Comparison of ENCODE assay signal across 1 cellular context in genomic region chr12:106773286-106773685, GRCh38.
TF ChIP-seq lines count a peak whose summit lies in the region.

No MANE protein-coding gene starts in this region.

TF ChIP-seq in HepG2, 621 proteins besides CTCF, POLR2A, EP300 and RAD21 (continued from another document):
- TF ChIP-seq, protein P1, sequence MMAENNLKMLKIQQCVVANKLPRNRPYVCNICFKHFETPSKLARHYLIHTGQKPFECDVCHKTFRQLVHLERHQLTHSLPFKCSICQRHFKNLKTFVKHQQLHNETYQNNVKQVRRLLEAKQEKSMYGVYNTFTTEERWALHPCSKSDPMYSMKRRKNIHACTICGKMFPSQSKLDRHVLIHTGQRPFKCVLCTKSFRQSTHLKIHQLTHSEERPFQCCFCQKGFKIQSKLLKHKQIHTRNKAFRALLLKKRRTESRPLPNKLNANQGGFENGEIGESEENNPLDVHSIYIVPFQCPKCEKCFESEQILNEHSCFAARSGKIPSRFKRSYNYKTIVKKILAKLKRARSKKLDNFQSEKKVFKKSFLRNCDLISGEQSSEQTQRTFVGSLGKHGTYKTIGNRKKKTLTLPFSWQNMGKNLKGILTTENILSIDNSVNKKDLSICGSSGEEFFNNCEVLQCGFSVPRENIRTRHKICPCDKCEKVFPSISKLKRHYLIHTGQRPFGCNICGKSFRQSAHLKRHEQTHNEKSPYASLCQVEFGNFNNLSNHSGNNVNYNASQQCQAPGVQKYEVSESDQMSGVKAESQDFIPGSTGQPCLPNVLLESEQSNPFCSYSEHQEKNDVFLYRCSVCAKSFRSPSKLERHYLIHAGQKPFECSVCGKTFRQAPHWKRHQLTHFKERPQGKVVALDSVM (CRISPR knock-in tag; IDR thresholded peaks at IDR 0.05) = no peak
- no peak for TF ChIP-seq MZF1 (CRISPR knock-in tag; IDR thresholded peaks at IDR 0.05; ENCODE audit: borderline replicate concordance)
- TF ChIP-seq JDP2 (CRISPR knock-in tag; IDR thresholded peaks at IDR 0.05; ENCODE audit: borderline replicate concordance) = no peak
- TF ChIP-seq AKAP8 (CRISPR knock-in tag; IDR thresholded peaks at IDR 0.05) = no peak
- no peak for TF ChIP-seq ZNF576 (CRISPR knock-in tag; IDR thresholded peaks at IDR 0.05)
- no peak for TF ChIP-seq ESRRA (CRISPR knock-in tag; IDR thresholded peaks at IDR 0.05; ENCODE audit: low read depth)
- peak; percentile 85 for TF ChIP-seq ZBTB38 (CRISPR knock-in tag; IDR thresholded peaks at IDR 0.05)
- TF ChIP-seq ZNF749 (CRISPR knock-in tag; IDR thresholded peaks at IDR 0.05; ENCODE audit: borderline replicate concordance) = no peak
- no peak for TF ChIP-seq YY1 (IDR thresholded peaks at IDR 0.05; ENCODE audit: insufficient read depth, insufficient replicate concordance, low read depth, low read length)
- peak; percentile 69 for TF ChIP-seq ZNF629 (CRISPR knock-in tag; conservative IDR thresholded peaks at IDR 0.05)
- no peak for TF ChIP-seq LBX2 (CRISPR knock-in tag; IDR thresholded peaks at IDR 0.05; ENCODE audit: borderline replicate concordance)
- TF ChIP-seq CEBPG (CRISPR knock-in tag; IDR thresholded peaks at IDR 0.05) = no peak
- TF ChIP-seq, protein P2, sequence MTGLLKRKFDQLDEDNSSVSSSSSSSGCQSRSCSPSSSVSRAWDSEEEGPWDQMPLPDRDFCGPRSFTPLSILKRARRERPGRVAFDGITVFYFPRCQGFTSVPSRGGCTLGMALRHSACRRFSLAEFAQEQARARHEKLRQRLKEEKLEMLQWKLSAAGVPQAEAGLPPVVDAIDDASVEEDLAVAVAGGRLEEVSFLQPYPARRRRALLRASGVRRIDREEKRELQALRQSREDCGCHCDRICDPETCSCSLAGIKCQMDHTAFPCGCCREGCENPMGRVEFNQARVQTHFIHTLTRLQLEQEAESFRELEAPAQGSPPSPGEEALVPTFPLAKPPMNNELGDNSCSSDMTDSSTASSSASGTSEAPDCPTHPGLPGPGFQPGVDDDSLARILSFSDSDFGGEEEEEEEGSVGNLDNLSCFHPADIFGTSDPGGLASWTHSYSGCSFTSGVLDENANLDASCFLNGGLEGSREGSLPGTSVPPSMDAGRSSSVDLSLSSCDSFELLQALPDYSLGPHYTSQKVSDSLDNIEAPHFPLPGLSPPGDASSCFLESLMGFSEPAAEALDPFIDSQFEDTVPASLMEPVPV (CRISPR knock-in tag; IDR thresholded peaks at IDR 0.05) = 0 out of 2 replicates have a peak, but pooled peaks have one; percentile 5
- peak; percentile 71; the same call in 1 of the 2 replicates for TF ChIP-seq POGK (CRISPR knock-in tag; conservative IDR thresholded peaks at IDR 0.05)
- no peak for TF ChIP-seq ZNF292 (CRISPR knock-in tag; IDR thresholded peaks at IDR 0.05; ENCODE audit: borderline replicate concordance, low read depth)
- TF ChIP-seq CHD4 (IDR thresholded peaks at IDR 0.05; ENCODE audit: borderline replicate concordance, low read length) = peak; percentile 51; the same call in 1 of the 2 replicates
- TF ChIP-seq ZNF777 (CRISPR knock-in tag; IDR thresholded peaks at IDR 0.05) = no peak
- TF ChIP-seq RXRB (CRISPR knock-in tag; IDR thresholded peaks at IDR 0.05; ENCODE audit: borderline replicate concordance) = no peak
- no peak for TF ChIP-seq ZBTB2 (CRISPR knock-in tag; IDR thresholded peaks at IDR 0.05; ENCODE audit: low read depth)
- no peak for TF ChIP-seq ZKSCAN8 (CRISPR knock-in tag; IDR thresholded peaks at IDR 0.05; ENCODE audit: borderline replicate concordance)
- TF ChIP-seq, protein P3, sequence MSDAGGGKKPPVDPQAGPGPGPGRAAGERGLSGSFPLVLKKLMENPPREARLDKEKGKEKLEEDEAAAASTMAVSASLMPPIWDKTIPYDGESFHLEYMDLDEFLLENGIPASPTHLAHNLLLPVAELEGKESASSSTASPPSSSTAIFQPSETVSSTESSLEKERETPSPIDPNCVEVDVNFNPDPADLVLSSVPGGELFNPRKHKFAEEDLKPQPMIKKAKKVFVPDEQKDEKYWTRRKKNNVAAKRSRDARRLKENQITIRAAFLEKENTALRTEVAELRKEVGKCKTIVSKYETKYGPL (CRISPR knock-in tag; IDR thresholded peaks at IDR 0.05) = no peak
- 0 out of 2 replicates have a peak, but pooled peaks have one; percentile 5 for TF ChIP-seq ZNF280D (CRISPR knock-in tag; IDR thresholded peaks at IDR 0.05)
